Comparison of ENCODE assay signal across 11 cellular contexts in genomic region chr4:159390648-159391047, GRCh38.
A peak's percentile ranks its signal among the peaks of the same experiment; 100 is the strongest.
DNase-seq lines count a peak whose midpoint lies in the region; ATAC-seq and TF ChIP-seq lines count a peak whose summit lies in the region.
"Had no signal": no experiment of that assay in that cellular context is flagged by ENCODE, and none has a peak within 500 bp of the region (broad histone marks: within the 10 kb centered on the region; RNA-seq: fewer than 3 reads in every experiment).

No MANE protein-coding gene starts in this region.

- DNase-seq in Daoy (ENCODE audit: low read depth) (peak; percentile 88), NCI-H226 (peak; percentile 96), choroid plexus epithelial cell (ENCODE audit: low read depth) (peak; percentile 99), nephron progenitor cell (no peak), globus pallidus (ENCODE audit: low spot score) (no peak), NCI-H1417 treated with DMSO at 0.1 percent for 48 hours (lab: John Stamatoyannopoulos, UW) (no peak)
- DNase-seq: activated naive CD8-positive, alpha-beta T cell treated with anti-CD3 and anti-CD28 coated beads for 36 hours; NCI-H748 treated with DMSO at 0.1 percent for 48 hours had no signal

- peak overlapping the region; percentile 86 for H3K27ac Mint-ChIP-seq in nephron progenitor cell
- H3K27ac Mint-ChIP-seq: activated naive CD8-positive, alpha-beta T cell treated with anti-CD3 and anti-CD28 coated beads for 36 hours had no signal

- H3K36me3 Mint-ChIP-seq in nephron progenitor cell (ENCODE audit: low read depth): peaks cover 18% of the 10 kb centered on the region
- H3K36me3 Mint-ChIP-seq: activated naive CD8-positive, alpha-beta T cell treated with anti-CD3 and anti-CD28 coated beads for 36 hours had no signal

- no peaks in the 10 kb centered on the region for H3K27me3 Mint-ChIP-seq in nephron progenitor cell (ENCODE audit: low read depth, poor library complexity)

- ATAC-seq in HG03095 (IDR thresholded peaks at IDR 0.05; ENCODE audit: unreplicated experiment) (no peak), HG03521 (IDR thresholded peaks at IDR 0.05; ENCODE audit: unreplicated experiment) (no peak)

- peaks cover 60% of the 10 kb centered on the region for H3K9me3 Mint-ChIP-seq in nephron progenitor cell

- H3K4me3 ChIP-seq in choroid plexus epithelial cell (ENCODE audit: low read depth, low read length): no peak overlapping the region

- no peak for TF ChIP-seq CTCF in choroid plexus epithelial cell (conservative IDR thresholded peaks at IDR 0.05; ENCODE audit: low read depth, low read length)
- no peak for TF ChIP-seq CTCF in nephron progenitor cell (IDR thresholded peaks at IDR 0.05)

- no peak overlapping the region for H3K4me3 Mint-ChIP-seq in nephron progenitor cell
- H3K4me3 Mint-ChIP-seq: activated naive CD8-positive, alpha-beta T cell treated with anti-CD3 and anti-CD28 coated beads for 36 hours; nephron had no signal

- H3K4me1 Mint-ChIP-seq in nephron progenitor cell: peaks cover 11% of the 10 kb centered on the region
- H3K4me1 Mint-ChIP-seq: nephron had no signal

Comparison
In these comparisons a context has a peak if more than half of its experiments do, and no peak if none do; other contexts are left out.
1. DNase-seq: peak in Daoy (single experiment), NCI-H226 (single experiment) and choroid plexus epithelial cell (single experiment); none in nephron progenitor cell (single experiment), globus pallidus (single experiment) and NCI-H1417 treated with DMSO at 0.1 percent for 48 hours (single experiment).